Comparison of ENCODE assay signal across 1 cellular context in the genomic region with DNA sequence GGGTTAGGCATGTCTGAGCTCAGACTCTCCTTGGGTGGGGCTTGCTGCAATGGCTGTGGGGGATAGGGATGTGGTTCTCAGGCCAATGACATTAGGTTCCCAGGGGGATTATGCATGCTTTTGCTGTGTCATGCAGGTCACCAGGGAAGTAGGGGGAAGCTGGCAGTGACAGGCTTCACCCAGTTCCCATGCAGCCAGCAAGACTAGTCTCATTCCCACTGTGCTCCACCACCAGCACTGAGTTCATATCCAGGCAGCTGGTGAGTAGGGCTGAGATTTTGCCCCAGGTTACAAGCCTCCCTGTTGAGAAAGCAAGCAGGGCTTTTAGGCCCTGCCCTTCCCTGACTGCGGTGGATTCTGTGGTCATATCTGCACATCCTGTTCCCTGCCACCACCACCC.
TF ChIP-seq lines count a peak whose summit lies in the region.

No MANE protein-coding gene starts in this region.

TF ChIP-seq in GM23338, 12 proteins besides CTCF, POLR2A, EP300 and RAD21:
- no peak for TF ChIP-seq EZH2 (IDR thresholded peaks at IDR 0.05; ENCODE audit: low read depth, unreplicated experiment)
- TF ChIP-seq STAT1 (IDR thresholded peaks at IDR 0.05; ENCODE audit: unreplicated experiment): no peak
- TF ChIP-seq CREB1 (CRISPR knock-in tag; IDR thresholded peaks at IDR 0.05; ENCODE audit: low read depth): no peak
- TF ChIP-seq POLR2AphosphoS5 (IDR thresholded peaks at IDR 0.05; ENCODE audit: low read depth): no peak
- TF ChIP-seq, protein P1, sequence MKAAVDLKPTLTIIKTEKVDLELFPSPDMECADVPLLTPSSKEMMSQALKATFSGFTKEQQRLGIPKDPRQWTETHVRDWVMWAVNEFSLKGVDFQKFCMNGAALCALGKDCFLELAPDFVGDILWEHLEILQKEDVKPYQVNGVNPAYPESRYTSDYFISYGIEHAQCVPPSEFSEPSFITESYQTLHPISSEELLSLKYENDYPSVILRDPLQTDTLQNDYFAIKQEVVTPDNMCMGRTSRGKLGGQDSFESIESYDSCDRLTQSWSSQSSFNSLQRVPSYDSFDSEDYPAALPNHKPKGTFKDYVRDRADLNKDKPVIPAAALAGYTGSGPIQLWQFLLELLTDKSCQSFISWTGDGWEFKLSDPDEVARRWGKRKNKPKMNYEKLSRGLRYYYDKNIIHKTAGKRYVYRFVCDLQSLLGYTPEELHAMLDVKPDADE (IDR thresholded peaks at IDR 0.05): no peak
- TF ChIP-seq JUNB (IDR thresholded peaks at IDR 0.05; ENCODE audit: unreplicated experiment): no peak
- no peak for TF ChIP-seq ZNF114 (CRISPR knock-in tag; IDR thresholded peaks at IDR 0.05)
- TF ChIP-seq, protein P2, sequence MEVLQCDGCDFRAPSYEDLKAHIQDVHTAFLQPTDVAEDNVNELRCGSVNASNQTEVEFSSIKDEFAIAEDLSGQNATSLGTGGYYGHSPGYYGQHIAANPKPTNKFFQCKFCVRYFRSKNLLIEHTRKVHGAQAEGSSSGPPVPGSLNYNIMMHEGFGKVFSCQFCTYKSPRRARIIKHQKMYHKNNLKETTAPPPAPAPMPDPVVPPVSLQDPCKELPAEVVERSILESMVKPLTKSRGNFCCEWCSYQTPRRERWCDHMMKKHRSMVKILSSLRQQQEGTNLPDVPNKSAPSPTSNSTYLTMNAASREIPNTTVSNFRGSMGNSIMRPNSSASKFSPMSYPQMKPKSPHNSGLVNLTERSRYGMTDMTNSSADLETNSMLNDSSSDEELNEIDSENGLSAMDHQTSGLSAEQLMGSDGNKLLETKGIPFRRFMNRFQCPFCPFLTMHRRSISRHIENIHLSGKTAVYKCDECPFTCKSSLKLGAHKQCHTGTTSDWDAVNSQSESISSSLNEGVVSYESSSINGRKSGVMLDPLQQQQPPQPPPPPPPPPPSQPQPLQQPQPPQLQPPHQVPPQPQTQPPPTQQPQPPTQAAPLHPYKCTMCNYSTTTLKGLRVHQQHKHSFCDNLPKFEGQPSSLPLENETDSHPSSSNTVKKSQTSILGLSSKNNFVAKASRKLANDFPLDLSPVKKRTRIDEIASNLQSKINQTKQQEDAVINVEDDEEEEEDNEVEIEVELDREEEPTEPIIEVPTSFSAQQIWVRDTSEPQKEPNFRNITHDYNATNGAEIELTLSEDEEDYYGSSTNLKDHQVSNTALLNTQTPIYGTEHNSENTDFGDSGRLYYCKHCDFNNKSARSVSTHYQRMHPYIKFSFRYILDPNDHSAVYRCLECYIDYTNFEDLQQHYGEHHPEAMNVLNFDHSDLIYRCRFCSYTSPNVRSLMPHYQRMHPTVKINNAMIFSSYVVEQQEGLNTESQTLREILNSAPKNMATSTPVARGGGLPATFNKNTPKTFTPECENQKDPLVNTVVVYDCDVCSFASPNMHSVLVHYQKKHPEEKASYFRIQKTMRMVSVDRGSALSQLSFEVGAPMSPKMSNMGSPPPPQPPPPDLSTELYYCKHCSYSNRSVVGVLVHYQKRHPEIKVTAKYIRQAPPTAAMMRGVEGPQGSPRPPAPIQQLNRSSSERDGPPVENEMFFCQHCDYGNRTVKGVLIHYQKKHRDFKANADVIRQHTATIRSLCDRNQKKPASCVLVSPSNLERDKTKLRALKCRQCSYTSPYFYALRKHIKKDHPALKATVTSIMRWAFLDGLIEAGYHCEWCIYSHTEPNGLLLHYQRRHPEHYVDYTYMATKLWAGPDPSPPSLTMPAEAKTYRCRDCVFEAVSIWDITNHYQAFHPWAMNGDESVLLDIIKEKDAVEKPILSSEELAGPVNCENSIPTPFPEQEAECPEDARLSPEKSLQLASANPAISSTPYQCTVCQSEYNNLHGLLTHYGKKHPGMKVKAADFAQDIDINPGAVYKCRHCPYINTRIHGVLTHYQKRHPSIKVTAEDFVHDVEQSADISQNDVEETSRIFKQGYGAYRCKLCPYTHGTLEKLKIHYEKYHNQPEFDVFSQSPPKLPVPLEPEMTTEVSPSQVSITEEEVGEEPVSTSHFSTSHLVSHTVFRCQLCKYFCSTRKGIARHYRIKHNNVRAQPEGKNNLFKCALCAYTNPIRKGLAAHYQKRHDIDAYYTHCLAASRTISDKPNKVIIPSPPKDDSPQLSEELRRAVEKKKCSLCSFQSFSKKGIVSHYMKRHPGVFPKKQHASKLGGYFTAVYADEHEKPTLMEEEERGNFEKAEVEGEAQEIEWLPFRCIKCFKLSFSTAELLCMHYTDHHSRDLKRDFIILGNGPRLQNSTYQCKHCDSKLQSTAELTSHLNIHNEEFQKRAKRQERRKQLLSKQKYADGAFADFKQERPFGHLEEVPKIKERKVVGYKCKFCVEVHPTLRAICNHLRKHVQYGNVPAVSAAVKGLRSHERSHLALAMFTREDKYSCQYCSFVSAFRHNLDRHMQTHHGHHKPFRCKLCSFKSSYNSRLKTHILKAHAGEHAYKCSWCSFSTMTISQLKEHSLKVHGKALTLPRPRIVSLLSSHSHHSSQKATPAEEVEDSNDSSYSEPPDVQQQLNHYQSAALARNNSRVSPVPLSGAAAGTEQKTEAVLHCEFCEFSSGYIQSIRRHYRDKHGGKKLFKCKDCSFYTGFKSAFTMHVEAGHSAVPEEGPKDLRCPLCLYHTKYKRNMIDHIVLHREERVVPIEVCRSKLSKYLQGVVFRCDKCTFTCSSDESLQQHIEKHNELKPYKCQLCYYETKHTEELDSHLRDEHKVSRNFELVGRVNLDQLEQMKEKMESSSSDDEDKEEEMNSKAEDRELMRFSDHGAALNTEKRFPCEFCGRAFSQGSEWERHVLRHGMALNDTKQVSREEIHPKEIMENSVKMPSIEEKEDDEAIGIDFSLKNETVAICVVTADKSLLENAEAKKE (CRISPR knock-in tag; IDR thresholded peaks at IDR 0.05): no peak
- TF ChIP-seq EZH2phosphoT487 (IDR thresholded peaks at IDR 0.05; ENCODE audit: unreplicated experiment): no peak
- TF ChIP-seq NANOG (IDR thresholded peaks at IDR 0.05; ENCODE audit: borderline replicate concordance): no peak
